8 cellular contexts compared by ENCODE assay signal in genomic region chr3:112561693-112562529, GRCh38. TPM values are rescaled to one million over a fixed set of nuclear protein-coding genes. Genes with fewer than 3 reads are reported as not detected.
DNase-seq lines count a peak whose midpoint lies in the region; ATAC-seq and TF ChIP-seq lines count a peak whose summit lies in the region.

Gene ATG3 (minus strand): TSS chr3:112561962. CDS start chr3:112561528, 434 bp downstream.
Gene SLC35A5 (plus strand): TSS chr3:112562045. CDS start chr3:112563404, 1,359 bp downstream.

- H3K27ac ChIP-seq in BLaER1 (peak within 1 kb of the TSS; percentile 84), colonic mucosa (peak within 1 kb of the TSS; percentile 98)

- intact Hi-C loops in colonic mucosa (cut with DNase I) = no loop called here

- ATAC-seq in HG03460 (IDR thresholded peaks at IDR 0.05; ENCODE audit: unreplicated experiment) = peak; percentile 77

- H3K9me3 ChIP-seq in BLaER1 = no peaks in the 10 kb centered on the region
- no peaks in the 10 kb centered on the region for H3K9me3 ChIP-seq in colonic mucosa

- H3K4me3 ChIP-seq in BLaER1 (peak within 1 kb of the TSS; percentile 95), colonic mucosa (peak within 1 kb of the TSS; percentile 83)

- H3K9ac ChIP-seq in BLaER1 (peak within 1 kb of the TSS; percentile 92), colonic mucosa (ENCODE audit: low read depth in 2 of 2, low read length in 2 of 2) (peak within 1 kb of the TSS; percentile 95 to 99)

- H3K27me3 ChIP-seq in BLaER1 (no peaks in the 10 kb centered on the region), colonic mucosa (no peaks in the 10 kb centered on the region)

- H3K36me3 ChIP-seq in BLaER1 = peaks cover 27% of the 10 kb centered on the region
- no peaks in the 10 kb centered on the region for H3K36me3 ChIP-seq in colonic mucosa

- peak; percentile 70 for DNase-seq in GM19240 (ENCODE audit: insufficient read length, low spot score)
- DNase-seq in NCI-H526 (lab: John Stamatoyannopoulos, UW) = peak; percentile 96 to 97
- DNase-seq in activated CD4-positive, alpha-beta T cell treated with anti-CD3 and anti-CD28 coated beads for 48 hours = peak; percentile 99
- DNase-seq in colonic mucosa = peak; percentile 99
- peak; percentile 98 for DNase-seq in kidney tubule cell (ENCODE audit: low spot score)
- DNase-seq in stimulated activated CD4-positive, alpha-beta T cell treated with anti-CD3 and anti-CD28 coated beads, Interleukin-1b, Interleukin-23, amount 100 ng/mL, for 24 hours (ENCODE audit: low read depth in 4 of 4, low spot score in 1 of 4) = peak; percentile 94 to 96 (median 95)

- H3K4me1 ChIP-seq in BLaER1 (peaks cover 28% of the 10 kb centered on the region), colonic mucosa (peaks cover 12% of the 10 kb centered on the region)

- peak within 1 kb of the TSS; percentile 85 for H3K4me2 ChIP-seq in BLaER1

- H4K20me1 ChIP-seq in BLaER1 = peaks cover 21% of the 10 kb centered on the region; the same call in 1 of the 2 replicates

- TF ChIP-seq CTCF in colonic mucosa (IDR thresholded peaks at IDR 0.05) = no peak

RNA-seq across cellular contexts. Expression of gene ATG3, which starts in this region (rescaled TPM):
- 10 to 100 TPM; 59.1 to 79.9 TPM for total RNA-seq in colonic mucosa

RNA-seq across cellular contexts. Expression of gene SLC35A5, which starts in this region (rescaled TPM):
- total RNA-seq in colonic mucosa = 10 to 100 TPM; 24.3 to 33.6 TPM

Comparison
In these comparisons a context has a peak if more than half of its experiments do, and no peak if none do; other contexts are left out.
1. Peak in every context shown above with its lines: DNase-seq, ATAC-seq, H3K4me3 ChIP-seq and H3K27ac ChIP-seq.